8 cellular contexts compared by ENCODE assay signal in the genomic region with DNA sequence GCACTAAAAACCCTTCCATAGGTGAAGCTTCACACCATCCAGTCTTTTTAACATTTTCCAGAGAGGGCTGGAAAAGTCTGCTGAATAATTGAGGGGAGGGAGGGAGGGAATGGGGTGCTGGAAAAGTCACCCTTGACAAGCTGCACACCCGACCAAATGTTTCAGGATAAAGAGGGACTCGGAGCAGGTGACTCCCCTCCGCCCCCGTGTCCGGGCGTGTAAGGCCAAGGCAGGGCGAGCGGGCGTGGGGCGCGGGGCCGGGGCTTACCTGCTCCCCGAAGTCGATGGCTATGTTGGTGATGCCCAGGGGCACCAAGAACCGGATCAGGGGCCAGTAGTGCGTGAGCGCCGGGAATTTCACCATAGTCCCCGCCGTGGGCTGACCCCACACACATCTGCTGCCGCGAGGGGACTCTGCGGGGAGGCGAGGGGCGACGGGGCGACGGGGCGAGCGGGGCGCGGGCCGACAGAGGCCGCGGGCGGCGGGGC.
A peak's percentile ranks its signal among the peaks of the same experiment; 100 is the strongest.
DNase-seq lines count a peak whose midpoint lies in the region; ATAC-seq lines count a peak whose summit lies in the region.

No MANE protein-coding gene starts in this region.

- peak overlapping the region; percentile 84 for H3K27ac Mint-ChIP-seq in memory B cell
- peak overlapping the region; percentile 95 for H3K27ac Mint-ChIP-seq in stimulated activated effector memory CD8-positive, alpha-beta T cell treated with anti-CD3 and anti-CD28 coated beads, Interleukin-12 subunit alpha, Interleukin-12 subunit beta, amount 100 ng/mL, for 72 hours

- H3K27me3 Mint-ChIP-seq in memory B cell, result no peaks in the 10 kb centered on the region

- H3K4me1 Mint-ChIP-seq in memory B cell, result peaks cover 21% of the 10 kb centered on the region
- H3K4me1 Mint-ChIP-seq in stimulated activated effector memory CD8-positive, alpha-beta T cell treated with anti-CD3 and anti-CD28 coated beads, Interleukin-12 subunit alpha, Interleukin-12 subunit beta, amount 100 ng/mL, for 72 hours, result peaks cover 35% of the 10 kb centered on the region

- ATAC-seq in HG03064 (IDR thresholded peaks at IDR 0.05; ENCODE audit: low read depth, unreplicated experiment) (peak; percentile 34), memory B cell (ENCODE audit: low read depth) (peak; percentile 2)
- peak; percentile 0 for ATAC-seq in stimulated activated effector memory CD8-positive, alpha-beta T cell treated with anti-CD3 and anti-CD28 coated beads, Interleukin-12 subunit alpha, Interleukin-12 subunit beta, amount 100 ng/mL, for 72 hours

- DNase-seq in NCI-H524 (lab: John Stamatoyannopoulos, UW) (peak; percentile 21 to 53), NCI-H524 treated with DMSO at 0.1 percent for 48 hours (lab: John Stamatoyannopoulos, UW) (no peak), T-helper 9 cell (peak; percentile 16), cerebellar cortex (ENCODE audit: low spot score) (peak; percentile 31), memory B cell (ENCODE audit: low spot score in 2 of 2) (peak in 1 of 2 donors; percentile 37), GOT3 (lab: John Stamatoyannopoulos, UW) (no peak)
- peak; percentile 22 to 77 for DNase-seq in stimulated activated effector memory CD8-positive, alpha-beta T cell treated with anti-CD3 and anti-CD28 coated beads, Interleukin-12 subunit alpha, Interleukin-12 subunit beta, amount 100 ng/mL, for 72 hours (ENCODE audit: low spot score in 2 of 2)

- no peaks in the 10 kb centered on the region for H3K36me3 Mint-ChIP-seq in memory B cell
- peaks cover 29% of the 10 kb centered on the region for H3K36me3 Mint-ChIP-seq in stimulated activated effector memory CD8-positive, alpha-beta T cell treated with anti-CD3 and anti-CD28 coated beads, Interleukin-12 subunit alpha, Interleukin-12 subunit beta, amount 100 ng/mL, for 72 hours

- H3K9me3 Mint-ChIP-seq in memory B cell, result no peaks in the 10 kb centered on the region
- no peaks in the 10 kb centered on the region for H3K9me3 Mint-ChIP-seq in stimulated activated effector memory CD8-positive, alpha-beta T cell treated with anti-CD3 and anti-CD28 coated beads, Interleukin-12 subunit alpha, Interleukin-12 subunit beta, amount 100 ng/mL, for 72 hours

- peak overlapping the region; percentile 94 for H3K4me3 Mint-ChIP-seq in memory B cell
- H3K4me3 Mint-ChIP-seq in stimulated activated effector memory CD8-positive, alpha-beta T cell treated with anti-CD3 and anti-CD28 coated beads, Interleukin-12 subunit alpha, Interleukin-12 subunit beta, amount 100 ng/mL, for 72 hours, result peak overlapping the region; percentile 93

Comparison
In these comparisons a context has a peak if more than half of its experiments do, and no peak if none do; other contexts are left out.
1. DNase-seq: peak in NCI-H524 (2 of 2), T-helper 9 cell (single experiment), cerebellar cortex (single experiment) and stimulated activated effector memory CD8-positive, alpha-beta T cell treated with anti-CD3 and anti-CD28 coated beads, Interleukin-12 subunit alpha, Interleukin-12 subunit beta, amount 100 ng/mL, for 72 hours (2 of 2); none in NCI-H524 treated with DMSO at 0.1 percent for 48 hours (single experiment) and GOT3 (single experiment).
2. Peak in every context shown above with its lines, with median percentiles within 50 percentile points of each other: ATAC-seq.